Comparison of ENCODE assay signal across 1 cellular context in the genomic region with DNA sequence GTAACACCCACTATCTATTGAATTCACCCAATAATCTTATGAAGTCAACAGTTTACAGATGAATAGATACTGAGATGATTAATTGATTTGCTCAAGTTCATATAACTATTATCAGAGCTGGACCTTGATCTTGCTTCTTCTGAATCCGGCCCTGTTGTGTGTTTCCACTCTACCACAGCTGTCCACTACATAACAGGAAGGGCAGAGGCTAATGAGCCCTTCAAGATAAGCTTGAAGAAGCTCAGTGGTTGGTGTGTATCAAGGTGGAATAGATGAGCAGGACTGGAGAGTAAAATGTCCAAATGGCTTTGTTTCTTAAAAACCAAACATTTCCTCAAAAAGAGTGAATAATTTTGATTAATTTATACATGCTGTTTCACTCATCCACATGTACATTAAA.
TF ChIP-seq lines count a peak whose summit lies in the region.

No MANE protein-coding gene starts in this region.

TF ChIP-seq in A549, 52 proteins besides CTCF, POLR2A, EP300 and RAD21 (continued from another document):
- TF ChIP-seq, protein P1, sequence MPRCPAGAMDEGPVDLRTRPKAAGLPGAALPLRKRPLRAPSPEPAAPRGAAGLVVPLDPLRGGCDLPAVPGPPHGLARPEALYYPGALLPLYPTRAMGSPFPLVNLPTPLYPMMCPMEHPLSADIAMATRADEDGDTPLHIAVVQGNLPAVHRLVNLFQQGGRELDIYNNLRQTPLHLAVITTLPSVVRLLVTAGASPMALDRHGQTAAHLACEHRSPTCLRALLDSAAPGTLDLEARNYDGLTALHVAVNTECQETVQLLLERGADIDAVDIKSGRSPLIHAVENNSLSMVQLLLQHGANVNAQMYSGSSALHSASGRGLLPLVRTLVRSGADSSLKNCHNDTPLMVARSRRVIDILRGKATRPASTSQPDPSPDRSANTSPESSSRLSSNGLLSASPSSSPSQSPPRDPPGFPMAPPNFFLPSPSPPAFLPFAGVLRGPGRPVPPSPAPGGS (IDR thresholded peaks at IDR 0.05): no peak
- TF ChIP-seq RFX5 (IDR thresholded peaks at IDR 0.05) (no peak), GATA3 (IDR thresholded peaks at IDR 0.05; ENCODE audit: borderline replicate concordance) (no peak), PHF8 (IDR thresholded peaks at IDR 0.05; ENCODE audit: borderline replicate concordance, low read depth) (no peak), FOSL2 (IDR thresholded peaks at IDR 0.05) (no peak), FOSL2 (CRISPR knock-in tag; IDR thresholded peaks at IDR 0.05) (no peak), BHLHE40 (IDR thresholded peaks at IDR 0.05; ENCODE audit: low read depth, low read length) (no peak), CEBPB (IDR thresholded peaks at IDR 0.05) (no peak), JUN (IDR thresholded peaks at IDR 0.05) (no peak), HOXA7 (CRISPR knock-in tag; IDR thresholded peaks at IDR 0.05) (no peak), POLR2AphosphoS2 (conservative IDR thresholded peaks at IDR 0.05; ENCODE audit: low read length) (no peak), PBX3 (IDR thresholded peaks at IDR 0.05) (no peak), NPAS2 (CRISPR knock-in tag; IDR thresholded peaks at IDR 0.05; ENCODE audit: borderline replicate concordance) (no peak), EHF (CRISPR knock-in tag; IDR thresholded peaks at IDR 0.05) (no peak)
